18 cellular contexts compared by ENCODE assay signal in the genomic region with DNA sequence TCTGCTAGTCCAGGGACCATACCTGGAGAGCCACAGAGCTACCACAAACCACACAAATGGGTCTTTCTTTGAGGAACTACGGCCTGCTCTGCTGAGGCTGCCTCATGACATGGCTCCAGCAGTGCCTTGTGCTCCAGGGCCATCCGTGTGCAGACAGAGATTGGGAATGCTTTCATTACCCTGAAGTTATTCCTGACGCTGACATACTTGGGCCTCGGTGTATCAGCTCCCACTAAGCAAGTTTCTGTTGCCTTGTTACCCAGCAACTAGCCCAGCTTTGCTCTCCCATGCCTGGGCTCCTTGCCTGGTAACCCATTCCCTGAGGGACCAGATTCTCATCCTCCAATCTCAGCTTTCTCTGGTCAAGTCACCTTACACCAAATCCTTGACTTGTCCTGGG.
"Had no signal": no experiment of that assay in that cellular context is flagged by ENCODE, and none has a peak within 500 bp of the region (broad histone marks: within the 10 kb centered on the region; RNA-seq: fewer than 3 reads in every experiment).

No MANE protein-coding gene starts in this region.

- H3K27me3 ChIP-seq: esophagus muscularis mucosa, hepatocyte, testis, upper lobe of left lung had no signal

- H2AFZ ChIP-seq: hepatocyte had no signal

- H3K9me3 ChIP-seq: esophagus muscularis mucosa, pancreas, spleen, testis, upper lobe of left lung had no signal

- H3K27ac Mint-ChIP-seq: activated naive CD4-positive, alpha-beta T cell treated with anti-CD3 and anti-CD28 coated beads, Interleukin-2, amount 50 U/mL, for 24 hours; memory B cell had no signal

- H3K79me2 ChIP-seq: hepatocyte had no signal

- H3K4me3 ChIP-seq: coronary artery, esophagus muscularis mucosa, hepatocyte, pancreas, spleen, testis, upper lobe of left lung had no signal

- H3K36me3 Mint-ChIP-seq: activated naive CD4-positive, alpha-beta T cell treated with anti-CD3 and anti-CD28 coated beads, Interleukin-2, amount 50 U/mL, for 24 hours; brain; memory B cell had no signal

- H3K9me3 Mint-ChIP-seq: activated naive CD4-positive, alpha-beta T cell treated with anti-CD3 and anti-CD28 coated beads, Interleukin-2, amount 50 U/mL, for 24 hours; brain; memory B cell; nephron had no signal

- H3K27ac ChIP-seq: esophagus muscularis mucosa, hepatocyte, pancreas, spleen, testis, upper lobe of left lung had no signal

- ATAC-seq: activated CD4-positive, CD25-positive, alpha-beta regulatory T cell treated with anti-CD3 and anti-CD28 coated beads, Interleukin-2, amount 50 U/mL, for 24 hours; pancreas; SK-N-SH treated with all-trans-retinoic acid at 6 μM for 48 hours had no signal

- H3K4me2 ChIP-seq: hepatocyte had no signal

- H3K4me1 ChIP-seq: pancreas, spleen, upper lobe of left lung had no signal

- H3K27me3 Mint-ChIP-seq: brain had no signal

- DNase-seq: activated gamma-delta T cell treated with Interleukin-2 at 50 U/mL for 16 hours; activated T-cell treated with anti-CD3 and anti-CD28 coated beads, Interleukin-2, amount 50 U/mL, for 1 hour; aorta; pancreas; spleen; stimulated activated CD4-positive, alpha-beta T cell treated with anti-CD3 and anti-CD28 coated beads, Interleukin-4, amount 100 ng/mL, for 1 hour; stimulated activated naive CD4-positive, alpha-beta T cell; testis; upper lobe of left lung had no signal

- H3K4me3 Mint-ChIP-seq: activated naive CD4-positive, alpha-beta T cell treated with anti-CD3 and anti-CD28 coated beads, Interleukin-2, amount 50 U/mL, for 24 hours; brain; memory B cell; nephron had no signal

- H3K36me3 ChIP-seq: esophagus muscularis mucosa, pancreas, spleen, upper lobe of left lung had no signal

- H3K4me1 Mint-ChIP-seq: activated naive CD4-positive, alpha-beta T cell treated with anti-CD3 and anti-CD28 coated beads, Interleukin-2, amount 50 U/mL, for 24 hours; memory B cell had no signal
